ENCODE assay signal across 2 cellular contexts in the genomic region with DNA sequence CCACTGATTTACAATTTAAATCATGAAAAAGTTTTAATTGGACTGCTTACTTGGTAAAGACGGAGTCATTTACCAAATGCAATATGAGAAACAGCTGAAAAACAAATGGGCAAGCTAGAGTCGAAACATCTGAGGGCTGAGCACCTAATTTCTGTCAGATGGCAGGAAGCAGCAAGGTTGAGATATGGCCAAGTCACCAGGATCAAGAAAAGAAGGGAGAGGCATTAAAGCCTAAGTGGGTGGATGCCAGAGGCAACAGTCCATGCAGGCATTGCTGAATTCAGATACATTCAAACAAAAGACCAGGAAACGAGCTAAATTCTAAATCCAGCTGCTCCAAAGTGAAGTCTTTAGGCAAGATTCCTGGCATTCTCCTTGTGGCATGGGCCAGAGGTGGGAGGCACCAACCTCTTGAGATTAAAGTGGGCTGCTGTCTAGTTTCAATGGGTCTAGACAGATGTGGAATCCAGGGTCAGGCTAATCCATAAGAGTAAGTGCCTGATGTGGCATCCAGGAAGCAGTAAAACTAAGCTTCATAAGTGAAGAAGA.
TF ChIP-seq lines count a peak whose summit lies in the region.

No MANE protein-coding gene starts in this region.

TF ChIP-seq in GM23338, 12 proteins besides CTCF, POLR2A, EP300 and RAD21 (continues in another document):
- TF ChIP-seq EZH2 (IDR thresholded peaks at IDR 0.05; ENCODE audit: low read depth, unreplicated experiment) (no peak), EZH2phosphoT487 (IDR thresholded peaks at IDR 0.05; ENCODE audit: unreplicated experiment) (no peak), ETS1 (IDR thresholded peaks at IDR 0.05) (no peak), ZNF331 (CRISPR knock-in tag; IDR thresholded peaks at IDR 0.05; ENCODE audit: low read depth) (no peak), CREB1 (CRISPR knock-in tag; IDR thresholded peaks at IDR 0.05; ENCODE audit: low read depth) (no peak), NANOG (IDR thresholded peaks at IDR 0.05; ENCODE audit: borderline replicate concordance) (no peak), STAT1 (IDR thresholded peaks at IDR 0.05; ENCODE audit: unreplicated experiment) (no peak), JUNB (IDR thresholded peaks at IDR 0.05; ENCODE audit: unreplicated experiment) (no peak), ZNF462 (CRISPR knock-in tag; IDR thresholded peaks at IDR 0.05) (no peak), ZNF114 (CRISPR knock-in tag; IDR thresholded peaks at IDR 0.05) (no peak)

TF ChIP-seq in H1, 55 proteins besides CTCF, POLR2A, EP300 and RAD21:
- TF ChIP-seq SAP30 (IDR thresholded peaks at IDR 0.05; ENCODE audit: insufficient read depth, insufficient replicate concordance, low read length): no peak
